Comparison of ENCODE assay signal across 25 cellular contexts in genomic region chr16:58738672-58739296, GRCh38.
"Had no signal": no experiment of that assay in that cellular context is flagged by ENCODE, and none has a peak within 500 bp of the region (broad histone marks: within the 10 kb centered on the region; RNA-seq: fewer than 3 reads in every experiment).

No MANE protein-coding gene starts in this region.

- DNase-seq: IMR-90, Kasumi-1, MM.1S, NCI-H1092, NCI-H1105 treated with DMSO at 0.1 percent for 48 hours, NCI-H1417 treated with DMSO at 0.1 percent for 48 hours, NCI-H146, NCI-H1694 treated with DMSO at 0.1 percent for 48 hours, NCI-H2029, NCI-H2081 treated with DMSO at 0.1 percent for 48 hours, NCI-H2171, NCI-H226, NCI-H446, NCI-H510A, NCI-H524 treated with DMSO at 0.1 percent for 48 hours, NCI-H69, NCI-H774, Right ventricle myocardium superior, RPMI8226, SIG-M5 had no signal

- H3K4me2 ChIP-seq: KMS-11 had no signal

- FAIRE-seq: RCC 7860 had no signal

- H3K27ac ChIP-seq: HL-60, KMS-11, SJSA1, SK-N-MC had no signal

- H3K9ac ChIP-seq: KMS-11 had no signal

- H3K4me1 ChIP-seq: SJSA1 had no signal

- H3K27me3 ChIP-seq: SJSA1 had no signal

- H3K4me3 ChIP-seq: SJSA1, SK-N-MC had no signal

- H3K9me3 ChIP-seq: SJSA1 had no signal
